ENCODE assay signal across 11 cellular contexts in genomic region chr11:100632970-100633452, GRCh38. TPM values are rescaled to one million over a fixed set of nuclear protein-coding genes. Genes with fewer than 3 reads are reported as not detected.
DNase-seq lines count a peak whose midpoint lies in the region; ATAC-seq, FAIRE-seq and TF ChIP-seq lines count a peak whose summit lies in the region.
"Had no signal": no experiment of that assay in that cellular context is flagged by ENCODE, and none has a peak within 500 bp of the region (broad histone marks: within the 10 kb centered on the region; RNA-seq: fewer than 3 reads in every experiment).

No MANE protein-coding gene starts in this region.

- ATAC-seq in activated CD8-positive, alpha-beta memory T cell treated with anti-CD3 and anti-CD28 coated beads, Interleukin-2, amount 10 ng/mL, durations not matched to agents 7 days and 5 days = no peak
- ATAC-seq: GM12878 had no signal

- FAIRE-seq in H54 (lab: Jason Lieb, UNC) = no peak
- FAIRE-seq: GM12878, RCC 7860 had no signal

- peak; percentile 32 for DNase-seq in LHCN-M2 (ENCODE audit: low read depth)
- peak; percentile 60 for DNase-seq in astrocyte of the spinal cord (ENCODE audit: low read depth, low spot score)
- peak; percentile 55 for DNase-seq in islet precursor cell
- peak; percentile 8 for DNase-seq in stromal cell of bone marrow (ENCODE audit: low read depth)
- DNase-seq in activated CD4-positive, alpha-beta T cell treated with anti-CD3 and anti-CD28 coated beads for 4 hours = no peak
- no peak for DNase-seq in H54 (ENCODE audit: insufficient read length, low spot score)
- no peak for DNase-seq in T-helper 2 cell treated with Interferon-gamma antibody and Interleukin-4, amounts not matched to agents 5 μg/mL and 100 μg/mL, for 36 hours (ENCODE audit: low spot score)
- no peak for DNase-seq in activated CD8-positive, alpha-beta memory T cell treated with anti-CD3 and anti-CD28 coated beads, Interleukin-2, amount 10 ng/mL, durations not matched to agents 7 days and 5 days

- no peaks in the 10 kb centered on the region for H3K4me1 Mint-ChIP-seq in T-helper 2 cell treated with Interferon-gamma antibody and Interleukin-4, amounts not matched to agents 5 μg/mL and 100 μg/mL, for 36 hours (ENCODE audit: low read depth)
- H3K4me1 Mint-ChIP-seq in activated CD8-positive, alpha-beta memory T cell treated with anti-CD3 and anti-CD28 coated beads, Interleukin-2, amount 10 ng/mL, durations not matched to agents 7 days and 5 days = no peaks in the 10 kb centered on the region

- H3K4me3 ChIP-seq in astrocyte of the spinal cord (ENCODE audit: low read depth, low read length) = no peak overlapping the region
- H3K4me3 ChIP-seq: GM12878 had no signal

- no peaks in the 10 kb centered on the region for H3K27me3 Mint-ChIP-seq in T-helper 2 cell treated with Interferon-gamma antibody and Interleukin-4, amounts not matched to agents 5 μg/mL and 100 μg/mL, for 36 hours (ENCODE audit: low read depth)
- no peaks in the 10 kb centered on the region for H3K27me3 Mint-ChIP-seq in activated CD8-positive, alpha-beta memory T cell treated with anti-CD3 and anti-CD28 coated beads, Interleukin-2, amount 10 ng/mL, durations not matched to agents 7 days and 5 days

- no peak overlapping the region for H3K27ac Mint-ChIP-seq in T-helper 2 cell treated with Interferon-gamma antibody and Interleukin-4, amounts not matched to agents 5 μg/mL and 100 μg/mL, for 36 hours
- H3K27ac Mint-ChIP-seq in activated CD8-positive, alpha-beta memory T cell treated with anti-CD3 and anti-CD28 coated beads, Interleukin-2, amount 10 ng/mL, durations not matched to agents 7 days and 5 days = no peak overlapping the region
- H3K27ac Mint-ChIP-seq: activated T-helper 2 cell treated with anti-CD3 and anti-CD28 coated beads, Interferon-gamma antibody, Interleukin-2, Interleukin-4, amounts not matched to agents 10 μg/mL and 5 μg/mL and 100 μg/mL, durations not matched to agents 14 hours and 24 hours and 36 hours had no signal

- no peak overlapping the region for H3K4me3 Mint-ChIP-seq in T-helper 2 cell treated with Interferon-gamma antibody and Interleukin-4, amounts not matched to agents 5 μg/mL and 100 μg/mL, for 36 hours
- H3K4me3 Mint-ChIP-seq in activated CD8-positive, alpha-beta memory T cell treated with anti-CD3 and anti-CD28 coated beads, Interleukin-2, amount 10 ng/mL, durations not matched to agents 7 days and 5 days = no peak overlapping the region

- TF ChIP-seq POLR2A in H54 (IDR thresholded peaks at IDR 0.05; ENCODE audit: low read depth, low read length) = no peak

- TF ChIP-seq CTCF in astrocyte of the spinal cord (IDR thresholded peaks at IDR 0.05; ENCODE audit: low read depth, low read length) = no peak

- H3K9me3 Mint-ChIP-seq in T-helper 2 cell treated with Interferon-gamma antibody and Interleukin-4, amounts not matched to agents 5 μg/mL and 100 μg/mL, for 36 hours = peaks cover 5% of the 10 kb centered on the region
- H3K9me3 Mint-ChIP-seq in activated CD8-positive, alpha-beta memory T cell treated with anti-CD3 and anti-CD28 coated beads, Interleukin-2, amount 10 ng/mL, durations not matched to agents 7 days and 5 days (ENCODE audit: low read depth) = peaks cover 5% of the 10 kb centered on the region

- in situ Hi-C loops in astrocyte of the spinal cord (cut with HindIII; ENCODE audit: low sequenced_read_pairs) = no loop called here

- no peaks in the 10 kb centered on the region for H3K36me3 Mint-ChIP-seq in T-helper 2 cell treated with Interferon-gamma antibody and Interleukin-4, amounts not matched to agents 5 μg/mL and 100 μg/mL, for 36 hours (ENCODE audit: low read depth)
- H3K36me3 Mint-ChIP-seq in activated CD8-positive, alpha-beta memory T cell treated with anti-CD3 and anti-CD28 coated beads, Interleukin-2, amount 10 ng/mL, durations not matched to agents 7 days and 5 days = no peaks in the 10 kb centered on the region

- CTCF ChIA-PET in activated CD8-positive, alpha-beta memory T cell treated with anti-CD3 and anti-CD28 coated beads, Interleukin-2, amount 10 ng/mL, durations not matched to agents 7 days and 5 days (lab: Charles Lee) = no interaction called here

RNA-seq across cellular contexts. Expression of gene ARHGAP42, which starts 54.1 kb away (rescaled TPM):
- total RNA-seq in LHCN-M2 (2014; rRNA removed) = 7.4 and 10.3 TPM in 2 replicates
- polyA plus RNA-seq in LHCN-M2 (2012) = 1.4 TPM
- total RNA-seq in activated CD8-positive, alpha-beta memory T cell treated with anti-CD3 and anti-CD28 coated beads, Interleukin-2, amount 10 ng/mL, durations not matched to agents 7 days and 5 days = under 1 TPM in 1 of 2 experiments, not detected in 1; 0.61 TPM

Comparison
In these comparisons a context has a peak if more than half of its experiments do, and no peak if none do; other contexts are left out.
1. DNase-seq: peak in LHCN-M2 (single experiment), astrocyte of the spinal cord (single experiment), islet precursor cell (single experiment) and stromal cell of bone marrow (single experiment); none in activated CD4-positive, alpha-beta T cell treated with anti-CD3 and anti-CD28 coated beads for 4 hours (0 of 2), H54 (single experiment), T-helper 2 cell treated with Interferon-gamma antibody and Interleukin-4, amounts not matched to agents 5 μg/mL and 100 μg/mL, for 36 hours (single experiment) and activated CD8-positive, alpha-beta memory T cell treated with anti-CD3 and anti-CD28 coated beads, Interleukin-2, amount 10 ng/mL, durations not matched to agents 7 days and 5 days (single experiment).